Comparison of ENCODE assay signal across 18 cellular contexts in the genomic region with DNA sequence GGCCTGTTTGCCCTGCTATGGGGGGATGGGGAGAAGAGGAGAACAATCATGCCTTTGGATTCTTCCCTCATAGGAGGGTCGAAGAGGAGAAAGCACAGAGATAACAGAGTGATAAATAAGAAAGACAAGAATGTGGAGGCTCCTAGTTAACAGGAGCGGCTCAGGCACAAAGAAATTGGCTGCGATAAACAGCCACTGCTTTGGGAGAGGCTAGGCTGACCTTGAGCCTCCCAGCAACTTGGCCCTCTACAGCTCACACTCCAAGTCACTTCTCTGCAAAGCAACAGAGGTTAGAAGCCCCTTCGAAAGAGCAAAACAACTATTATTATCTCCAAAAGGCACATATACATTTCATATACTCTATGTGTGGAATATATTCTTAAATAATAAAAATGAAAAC.
"Had no signal": no experiment of that assay in that cellular context is flagged by ENCODE, and none has a peak within 500 bp of the region (broad histone marks: within the 10 kb centered on the region; RNA-seq: fewer than 3 reads in every experiment).

No MANE protein-coding gene starts in this region.

- FAIRE-seq: RCC 7860 had no signal

- H3K9me3 ChIP-seq: SJSA1 had no signal

- H3K36me3 ChIP-seq: SJSA1 had no signal

- DNase-seq: Karpas-422, KG1, MM.1S, NCI-H1092 treated with DMSO at 0.1 percent for 48 hours, NCI-H1436, NCI-H187, NCI-H2029, NCI-H2081 treated with DMSO at 0.1 percent for 48 hours, NCI-H226, NCI-H510A, NCI-H524 treated with DMSO at 0.1 percent for 48 hours, NCI-H774, Right ventricle myocardium superior, RPMI8226, SIG-M5 had no signal

- H3K27me3 ChIP-seq: SJSA1 had no signal

- H3K27ac ChIP-seq: SJSA1, SK-N-MC had no signal

- H3K4me1 ChIP-seq: SJSA1 had no signal

- H3K4me3 ChIP-seq: SJSA1, SK-N-MC had no signal
